8 cellular contexts compared by ENCODE assay signal in the genomic region with DNA sequence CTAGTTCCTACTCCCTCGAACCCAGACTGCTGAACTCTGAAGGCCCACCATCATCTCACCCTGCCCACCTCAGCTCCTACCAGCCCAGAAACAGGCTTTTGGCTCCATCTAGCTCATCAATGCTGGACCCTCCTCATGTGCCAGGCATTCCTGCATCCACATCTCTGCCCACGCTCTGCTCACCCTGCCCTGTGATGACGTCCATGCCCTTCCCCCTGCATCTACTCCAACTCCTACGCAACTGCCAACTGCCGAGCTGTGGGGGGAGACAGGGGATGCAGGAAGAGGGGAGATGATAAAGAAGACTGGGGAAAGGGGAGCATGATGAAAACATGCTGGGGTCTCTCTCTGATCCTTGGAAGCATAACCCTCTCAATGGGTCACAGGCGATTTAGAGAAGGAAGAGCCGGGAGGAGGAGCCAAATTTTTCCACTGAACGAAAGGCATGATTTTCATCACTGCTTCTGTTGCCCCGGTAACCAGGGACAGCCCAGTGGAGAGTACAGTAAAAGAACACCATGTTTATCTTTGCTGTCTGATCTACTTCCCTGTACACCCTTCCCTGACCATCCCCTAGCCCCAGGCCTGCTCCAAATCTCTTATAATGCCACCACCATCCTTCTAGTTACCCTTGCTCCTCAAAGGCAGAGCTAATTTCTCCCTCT.
DNase-seq lines count a peak whose midpoint lies in the region; ATAC-seq lines count a peak whose summit lies in the region.

No MANE protein-coding gene starts in this region.

- H3K9ac ChIP-seq in stomach smooth muscle (ENCODE audit: low read length in 2 of 2), result peak overlapping the region; percentile 74 to 84

- peaks cover 68% of the 10 kb centered on the region for H3K4me1 ChIP-seq in stomach smooth muscle (ENCODE audit: control insufficient read depth, insufficient read depth, low read length)

- no peak for ATAC-seq in GM18858 (IDR thresholded peaks at IDR 0.05; ENCODE audit: unreplicated experiment)

- H3K27ac ChIP-seq in stomach smooth muscle (ENCODE audit: low read length), result peak overlapping the region; percentile 98

- no peaks in the 10 kb centered on the region for H3K27me3 ChIP-seq in stomach smooth muscle (ENCODE audit: control insufficient read depth in 1 of 2, insufficient read depth in 2 of 2, low read length in 2 of 2)

- no peaks in the 10 kb centered on the region for H3K9me3 ChIP-seq in stomach smooth muscle (ENCODE audit: control insufficient read depth in 2 of 2, low read length in 2 of 2)

- peak overlapping the region; percentile 76 to 88 for H3K4me3 ChIP-seq in stomach smooth muscle (ENCODE audit: low read length in 2 of 2)

- H3K36me3 ChIP-seq in stomach smooth muscle (ENCODE audit: control insufficient read depth in 2 of 2, insufficient read depth in 2 of 2, low read length in 2 of 2), result peaks cover 12 to 21% of the 10 kb centered on the region in 2 donors

- DNase-seq in SIG-M5 treated with dmso at 0.1 percent for 504 hours (lab: John Stamatoyannopoulos, UW; ENCODE audit: unreplicated experiment) (peak; percentile 22), SIG-M5 (lab: John Stamatoyannopoulos, UW) (no peak), anterior cingulate cortex (lab: John Stamatoyannopoulos, UW) (peak in 41 of 58 donors; percentile 13 to 80 (median 53)), kidney glomerular epithelial cell (lab: John Stamatoyannopoulos, UW) (peak; percentile 32), AG20443 (ENCODE audit: low spot score) (no peak), Kasumi-1 (lab: John Stamatoyannopoulos, UW) (no peak)

Comparison
In these comparisons a context has a peak if more than half of its experiments do, and no peak if none do; other contexts are left out.
1. DNase-seq: peak in SIG-M5 treated with dmso at 0.1 percent for 504 hours (single experiment), anterior cingulate cortex (41 of 58) and kidney glomerular epithelial cell (single experiment); none in SIG-M5 (single experiment), AG20443 (single experiment) and Kasumi-1 (0 of 2).